Comparison of ENCODE assay signal across 1 cellular context in the genomic region with DNA sequence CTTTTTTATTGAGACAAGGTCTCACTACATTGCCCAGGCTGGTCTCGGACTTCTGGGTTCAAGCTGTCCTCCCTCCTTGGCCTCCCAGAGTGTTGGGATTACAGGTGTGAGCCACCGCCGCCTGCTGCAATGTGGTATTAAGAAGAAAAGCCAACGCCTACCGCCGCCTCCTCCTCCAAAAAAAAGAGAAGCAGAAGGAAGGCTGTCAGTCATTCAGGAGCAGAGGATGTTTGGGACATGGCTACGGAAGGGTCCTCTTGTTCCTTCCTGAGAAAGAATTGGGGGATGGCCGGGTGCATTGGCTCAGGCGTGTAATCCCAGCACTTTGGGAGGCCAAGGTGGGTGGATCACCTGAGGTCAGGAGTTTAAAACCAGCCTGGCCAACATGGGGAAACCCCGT.
TF ChIP-seq lines count a peak whose summit lies in the region.

No MANE protein-coding gene starts in this region.

TF ChIP-seq in IMR-90, 13 proteins besides CTCF, POLR2A, EP300 and RAD21 (continued from another document):
- TF ChIP-seq USF2 (IDR thresholded peaks at IDR 0.05; ENCODE audit: low read depth, low read length) (no peak), RFX5 (IDR thresholded peaks at IDR 0.05; ENCODE audit: low read depth, low read length) (no peak), BHLHE40 (IDR thresholded peaks at IDR 0.05; ENCODE audit: low read depth, low read length) (no peak), CHD1 (IDR thresholded peaks at IDR 0.05; ENCODE audit: low read depth, low read length) (no peak)
